In genomic region chr1:212556822-212557549, GRCh38 we compare ENCODE assay signal across 14 cellular contexts.
"Had no signal": no experiment of that assay in that cellular context is flagged by ENCODE, and none has a peak within 500 bp of the region (broad histone marks: within the 10 kb centered on the region; RNA-seq: fewer than 3 reads in every experiment).

No MANE protein-coding gene starts in this region.

- DNase-seq: activated CD4-positive, alpha-beta memory T cell treated with anti-CD3 and anti-CD28 coated beads, Interleukin-2, amount 10 ng/mL, durations not matched to agents 7 days and 5 days; activated effector memory CD4-positive, alpha-beta T cell treated with anti-CD3 and anti-CD28 coated beads, Interleukin-2, amount 50 U/mL, for 16 hours; activated T-cell treated with anti-CD3 and anti-CD28 coated beads, Interleukin-2, amount 50 U/mL, for 4 hours; brain microvascular endothelial cell; cortex of kidney; effector CD4-positive, alpha-beta T cell; esophagus squamous epithelium; pancreas; stimulated activated CD4-positive, alpha-beta T cell treated with anti-CD3 and anti-CD28 coated beads, Interleukin-1b, Interleukin-23, amount 100 ng/mL, for 48 hours; stimulated activated naive CD8-positive, alpha-beta T cell treated with anti-CD3 and anti-CD28 coated beads, Interleukin-15, amount 100 ng/mL, for 72 hours; T-helper 1 cell; T1000 had no signal

- H3K36me3 ChIP-seq: brain microvascular endothelial cell, esophagus squamous epithelium, pancreas had no signal

- H3K27me3 ChIP-seq: brain microvascular endothelial cell, esophagus squamous epithelium, pancreas had no signal

- H3K9me3 Mint-ChIP-seq: activated T-cell treated with anti-CD3 and anti-CD28 coated beads, Interleukin-2, amount 50 U/mL, for 4 hours had no signal

- H3K27ac Mint-ChIP-seq: activated CD4-positive, alpha-beta memory T cell treated with anti-CD3 and anti-CD28 coated beads, Interleukin-2, amount 10 ng/mL, durations not matched to agents 7 days and 5 days; stimulated activated naive CD8-positive, alpha-beta T cell treated with anti-CD3 and anti-CD28 coated beads, Interleukin-15, amount 100 ng/mL, for 72 hours had no signal

- H3K9me3 ChIP-seq: esophagus squamous epithelium, pancreas had no signal

- H3K27ac ChIP-seq: brain microvascular endothelial cell had no signal

- ATAC-seq: activated naive CD4-positive, alpha-beta T cell treated with anti-CD3 and anti-CD28 coated beads, Interleukin-2, amount 50 U/mL, for 72 hours; activated T-cell treated with anti-CD3 and anti-CD28 coated beads, Interleukin-2, amount 50 U/mL, for 4 hours; stimulated activated naive CD8-positive, alpha-beta T cell treated with anti-CD3 and anti-CD28 coated beads, Interleukin-15, amount 100 ng/mL, for 72 hours had no signal

- FAIRE-seq: endothelial cell of umbilical vein, pancreas had no signal
